ENCODE assay signal across 1 cellular context in the genomic region with DNA sequence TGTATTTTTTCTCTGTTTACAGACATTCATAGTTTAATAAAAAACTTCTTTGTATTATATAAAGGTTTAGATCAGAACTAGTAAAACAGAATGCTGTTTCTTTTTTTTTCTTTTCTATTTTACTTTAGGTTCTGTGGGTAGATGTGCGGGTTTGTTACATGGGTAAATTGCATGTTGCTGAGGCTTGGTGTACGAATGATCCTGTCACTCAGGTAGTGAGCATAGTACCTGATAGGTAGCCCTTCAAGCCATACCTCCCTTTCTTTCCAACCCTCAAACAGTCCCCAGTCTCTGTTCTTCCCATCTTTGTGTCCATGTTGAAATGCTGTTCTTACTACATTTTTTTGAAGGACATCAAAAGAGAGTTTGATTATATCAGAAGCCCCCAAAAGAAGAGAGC.
TF ChIP-seq lines count a peak whose summit lies in the region.

No MANE protein-coding gene starts in this region.

TF ChIP-seq in GM23338, 12 proteins besides CTCF, POLR2A, EP300 and RAD21 (continued from another document):
- TF ChIP-seq, protein P1, sequence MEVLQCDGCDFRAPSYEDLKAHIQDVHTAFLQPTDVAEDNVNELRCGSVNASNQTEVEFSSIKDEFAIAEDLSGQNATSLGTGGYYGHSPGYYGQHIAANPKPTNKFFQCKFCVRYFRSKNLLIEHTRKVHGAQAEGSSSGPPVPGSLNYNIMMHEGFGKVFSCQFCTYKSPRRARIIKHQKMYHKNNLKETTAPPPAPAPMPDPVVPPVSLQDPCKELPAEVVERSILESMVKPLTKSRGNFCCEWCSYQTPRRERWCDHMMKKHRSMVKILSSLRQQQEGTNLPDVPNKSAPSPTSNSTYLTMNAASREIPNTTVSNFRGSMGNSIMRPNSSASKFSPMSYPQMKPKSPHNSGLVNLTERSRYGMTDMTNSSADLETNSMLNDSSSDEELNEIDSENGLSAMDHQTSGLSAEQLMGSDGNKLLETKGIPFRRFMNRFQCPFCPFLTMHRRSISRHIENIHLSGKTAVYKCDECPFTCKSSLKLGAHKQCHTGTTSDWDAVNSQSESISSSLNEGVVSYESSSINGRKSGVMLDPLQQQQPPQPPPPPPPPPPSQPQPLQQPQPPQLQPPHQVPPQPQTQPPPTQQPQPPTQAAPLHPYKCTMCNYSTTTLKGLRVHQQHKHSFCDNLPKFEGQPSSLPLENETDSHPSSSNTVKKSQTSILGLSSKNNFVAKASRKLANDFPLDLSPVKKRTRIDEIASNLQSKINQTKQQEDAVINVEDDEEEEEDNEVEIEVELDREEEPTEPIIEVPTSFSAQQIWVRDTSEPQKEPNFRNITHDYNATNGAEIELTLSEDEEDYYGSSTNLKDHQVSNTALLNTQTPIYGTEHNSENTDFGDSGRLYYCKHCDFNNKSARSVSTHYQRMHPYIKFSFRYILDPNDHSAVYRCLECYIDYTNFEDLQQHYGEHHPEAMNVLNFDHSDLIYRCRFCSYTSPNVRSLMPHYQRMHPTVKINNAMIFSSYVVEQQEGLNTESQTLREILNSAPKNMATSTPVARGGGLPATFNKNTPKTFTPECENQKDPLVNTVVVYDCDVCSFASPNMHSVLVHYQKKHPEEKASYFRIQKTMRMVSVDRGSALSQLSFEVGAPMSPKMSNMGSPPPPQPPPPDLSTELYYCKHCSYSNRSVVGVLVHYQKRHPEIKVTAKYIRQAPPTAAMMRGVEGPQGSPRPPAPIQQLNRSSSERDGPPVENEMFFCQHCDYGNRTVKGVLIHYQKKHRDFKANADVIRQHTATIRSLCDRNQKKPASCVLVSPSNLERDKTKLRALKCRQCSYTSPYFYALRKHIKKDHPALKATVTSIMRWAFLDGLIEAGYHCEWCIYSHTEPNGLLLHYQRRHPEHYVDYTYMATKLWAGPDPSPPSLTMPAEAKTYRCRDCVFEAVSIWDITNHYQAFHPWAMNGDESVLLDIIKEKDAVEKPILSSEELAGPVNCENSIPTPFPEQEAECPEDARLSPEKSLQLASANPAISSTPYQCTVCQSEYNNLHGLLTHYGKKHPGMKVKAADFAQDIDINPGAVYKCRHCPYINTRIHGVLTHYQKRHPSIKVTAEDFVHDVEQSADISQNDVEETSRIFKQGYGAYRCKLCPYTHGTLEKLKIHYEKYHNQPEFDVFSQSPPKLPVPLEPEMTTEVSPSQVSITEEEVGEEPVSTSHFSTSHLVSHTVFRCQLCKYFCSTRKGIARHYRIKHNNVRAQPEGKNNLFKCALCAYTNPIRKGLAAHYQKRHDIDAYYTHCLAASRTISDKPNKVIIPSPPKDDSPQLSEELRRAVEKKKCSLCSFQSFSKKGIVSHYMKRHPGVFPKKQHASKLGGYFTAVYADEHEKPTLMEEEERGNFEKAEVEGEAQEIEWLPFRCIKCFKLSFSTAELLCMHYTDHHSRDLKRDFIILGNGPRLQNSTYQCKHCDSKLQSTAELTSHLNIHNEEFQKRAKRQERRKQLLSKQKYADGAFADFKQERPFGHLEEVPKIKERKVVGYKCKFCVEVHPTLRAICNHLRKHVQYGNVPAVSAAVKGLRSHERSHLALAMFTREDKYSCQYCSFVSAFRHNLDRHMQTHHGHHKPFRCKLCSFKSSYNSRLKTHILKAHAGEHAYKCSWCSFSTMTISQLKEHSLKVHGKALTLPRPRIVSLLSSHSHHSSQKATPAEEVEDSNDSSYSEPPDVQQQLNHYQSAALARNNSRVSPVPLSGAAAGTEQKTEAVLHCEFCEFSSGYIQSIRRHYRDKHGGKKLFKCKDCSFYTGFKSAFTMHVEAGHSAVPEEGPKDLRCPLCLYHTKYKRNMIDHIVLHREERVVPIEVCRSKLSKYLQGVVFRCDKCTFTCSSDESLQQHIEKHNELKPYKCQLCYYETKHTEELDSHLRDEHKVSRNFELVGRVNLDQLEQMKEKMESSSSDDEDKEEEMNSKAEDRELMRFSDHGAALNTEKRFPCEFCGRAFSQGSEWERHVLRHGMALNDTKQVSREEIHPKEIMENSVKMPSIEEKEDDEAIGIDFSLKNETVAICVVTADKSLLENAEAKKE (CRISPR knock-in tag; IDR thresholded peaks at IDR 0.05) = no peak
- TF ChIP-seq EZH2phosphoT487 (IDR thresholded peaks at IDR 0.05; ENCODE audit: unreplicated experiment) (no peak), CREB1 (CRISPR knock-in tag; IDR thresholded peaks at IDR 0.05; ENCODE audit: low read depth) (no peak), EZH2 (IDR thresholded peaks at IDR 0.05; ENCODE audit: low read depth, unreplicated experiment) (no peak), ZNF331 (CRISPR knock-in tag; IDR thresholded peaks at IDR 0.05; ENCODE audit: low read depth) (no peak), POLR2AphosphoS5 (IDR thresholded peaks at IDR 0.05; ENCODE audit: low read depth) (no peak), STAT1 (IDR thresholded peaks at IDR 0.05; ENCODE audit: unreplicated experiment) (no peak)
- TF ChIP-seq, protein P2, sequence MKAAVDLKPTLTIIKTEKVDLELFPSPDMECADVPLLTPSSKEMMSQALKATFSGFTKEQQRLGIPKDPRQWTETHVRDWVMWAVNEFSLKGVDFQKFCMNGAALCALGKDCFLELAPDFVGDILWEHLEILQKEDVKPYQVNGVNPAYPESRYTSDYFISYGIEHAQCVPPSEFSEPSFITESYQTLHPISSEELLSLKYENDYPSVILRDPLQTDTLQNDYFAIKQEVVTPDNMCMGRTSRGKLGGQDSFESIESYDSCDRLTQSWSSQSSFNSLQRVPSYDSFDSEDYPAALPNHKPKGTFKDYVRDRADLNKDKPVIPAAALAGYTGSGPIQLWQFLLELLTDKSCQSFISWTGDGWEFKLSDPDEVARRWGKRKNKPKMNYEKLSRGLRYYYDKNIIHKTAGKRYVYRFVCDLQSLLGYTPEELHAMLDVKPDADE (IDR thresholded peaks at IDR 0.05) = no peak
- TF ChIP-seq, protein P3, sequence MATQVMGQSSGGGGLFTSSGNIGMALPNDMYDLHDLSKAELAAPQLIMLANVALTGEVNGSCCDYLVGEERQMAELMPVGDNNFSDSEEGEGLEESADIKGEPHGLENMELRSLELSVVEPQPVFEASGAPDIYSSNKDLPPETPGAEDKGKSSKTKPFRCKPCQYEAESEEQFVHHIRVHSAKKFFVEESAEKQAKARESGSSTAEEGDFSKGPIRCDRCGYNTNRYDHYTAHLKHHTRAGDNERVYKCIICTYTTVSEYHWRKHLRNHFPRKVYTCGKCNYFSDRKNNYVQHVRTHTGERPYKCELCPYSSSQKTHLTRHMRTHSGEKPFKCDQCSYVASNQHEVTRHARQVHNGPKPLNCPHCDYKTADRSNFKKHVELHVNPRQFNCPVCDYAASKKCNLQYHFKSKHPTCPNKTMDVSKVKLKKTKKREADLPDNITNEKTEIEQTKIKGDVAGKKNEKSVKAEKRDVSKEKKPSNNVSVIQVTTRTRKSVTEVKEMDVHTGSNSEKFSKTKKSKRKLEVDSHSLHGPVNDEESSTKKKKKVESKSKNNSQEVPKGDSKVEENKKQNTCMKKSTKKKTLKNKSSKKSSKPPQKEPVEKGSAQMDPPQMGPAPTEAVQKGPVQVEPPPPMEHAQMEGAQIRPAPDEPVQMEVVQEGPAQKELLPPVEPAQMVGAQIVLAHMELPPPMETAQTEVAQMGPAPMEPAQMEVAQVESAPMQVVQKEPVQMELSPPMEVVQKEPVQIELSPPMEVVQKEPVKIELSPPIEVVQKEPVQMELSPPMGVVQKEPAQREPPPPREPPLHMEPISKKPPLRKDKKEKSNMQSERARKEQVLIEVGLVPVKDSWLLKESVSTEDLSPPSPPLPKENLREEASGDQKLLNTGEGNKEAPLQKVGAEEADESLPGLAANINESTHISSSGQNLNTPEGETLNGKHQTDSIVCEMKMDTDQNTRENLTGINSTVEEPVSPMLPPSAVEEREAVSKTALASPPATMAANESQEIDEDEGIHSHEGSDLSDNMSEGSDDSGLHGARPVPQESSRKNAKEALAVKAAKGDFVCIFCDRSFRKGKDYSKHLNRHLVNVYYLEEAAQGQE (IDR thresholded peaks at IDR 0.05; ENCODE audit: unreplicated experiment) = no peak
TF ChIP-seq in GM23338: peak in this region for 0.
